ENCODE assay signal across 30 cellular contexts in genomic region chr7:134200970-134201369, GRCh38.
"Had no signal": no experiment of that assay in that cellular context is flagged by ENCODE, and none has a peak within 500 bp of the region (broad histone marks: within the 10 kb centered on the region; RNA-seq: fewer than 3 reads in every experiment).

No MANE protein-coding gene starts in this region.

- FAIRE-seq: islet of Langerhans, kidney, pancreas, urothelium cell line had no signal

- H3K9me3 ChIP-seq: left lung, lower lobe of right lung, pancreas, prostate gland, stomach, testis, thyroid gland, transverse colon, upper lobe of left lung had no signal

- ATAC-seq: left colon; left lung; lower lobe of right lung; naive thymus-derived CD8-positive, alpha-beta T cell; pancreas; right cardiac atrium; sciatic nerve; stimulated activated naive B cell treated with anti-CD40 and anti-IgM and Interleukin-4, amounts not matched to agents 10 μg/mL and 1 μg/mL and 100 μg/mL, for 72 hours; stimulated activated naive CD8-positive, alpha-beta T cell treated with anti-CD3 and anti-CD28 coated beads, Interleukin-15, Interleukin-2, amounts not matched to agents 100 U/mL and 50 U/mL, for 24 hours had no signal

- DNase-seq: hypothalamus; immature natural killer cell; kidney; left colon; left lung; lower lobe of right lung; mammary epithelial cell; mesenchymal stem cell; naive thymus-derived CD8-positive, alpha-beta T cell; nucleus accumbens; pancreas; posterior cingulate gyrus; retina; right cardiac atrium; stimulated activated CD4-positive, alpha-beta T cell treated with anti-CD3 and anti-CD28 coated beads, Interleukin-12 subunit alpha, Interleukin-12 subunit beta, amount 100 ng/mL, for 4 hours; stimulated activated CD4-positive, alpha-beta T cell treated with anti-CD3 and anti-CD28 coated beads, Interleukin-15, amount 100 ng/mL, for 24 hours; stimulated activated CD4-positive, alpha-beta T cell treated with anti-CD3 and anti-CD28 coated beads, Interleukin-2, amount 100 ng/mL, for 24 hours; stimulated activated CD4-positive, alpha-beta T cell treated with anti-CD3 and anti-CD28 coated beads, Interleukin-4, amount 100 ng/mL, for 1 hour; stimulated activated naive B cell treated with anti-CD40 and anti-IgM and Interleukin-4, amounts not matched to agents 10 μg/mL and 1 μg/mL and 100 μg/mL, for 72 hours; stimulated activated naive CD8-positive, alpha-beta T cell treated with anti-CD3 and anti-CD28 coated beads, Interleukin-15, Interleukin-2, amounts not matched to agents 100 U/mL and 50 U/mL, for 24 hours; stomach; testis; thyroid gland; transverse colon; upper lobe of left lung had no signal

- H3K4me3 ChIP-seq: left lung, lower lobe of right lung, pancreas, prostate gland, skin epidermis, stomach, testis, thyroid gland, transverse colon, upper lobe of left lung had no signal

- H3K27me3 ChIP-seq: left lung, pancreas, stomach, testis, thyroid gland, transverse colon, upper lobe of left lung had no signal

- H3K4me1 ChIP-seq: left lung, lower lobe of right lung, pancreas, prostate gland, stomach, testis, thyroid gland, transverse colon, upper lobe of left lung had no signal

- H3K36me3 ChIP-seq: left lung, lower lobe of right lung, pancreas, prostate gland, stomach, thyroid gland, transverse colon, upper lobe of left lung had no signal

- H3K27ac ChIP-seq: left lung, lower lobe of right lung, pancreas, prostate gland, skin epidermis, stomach, testis, thyroid gland, transverse colon, upper lobe of left lung had no signal
